In the genomic region with DNA sequence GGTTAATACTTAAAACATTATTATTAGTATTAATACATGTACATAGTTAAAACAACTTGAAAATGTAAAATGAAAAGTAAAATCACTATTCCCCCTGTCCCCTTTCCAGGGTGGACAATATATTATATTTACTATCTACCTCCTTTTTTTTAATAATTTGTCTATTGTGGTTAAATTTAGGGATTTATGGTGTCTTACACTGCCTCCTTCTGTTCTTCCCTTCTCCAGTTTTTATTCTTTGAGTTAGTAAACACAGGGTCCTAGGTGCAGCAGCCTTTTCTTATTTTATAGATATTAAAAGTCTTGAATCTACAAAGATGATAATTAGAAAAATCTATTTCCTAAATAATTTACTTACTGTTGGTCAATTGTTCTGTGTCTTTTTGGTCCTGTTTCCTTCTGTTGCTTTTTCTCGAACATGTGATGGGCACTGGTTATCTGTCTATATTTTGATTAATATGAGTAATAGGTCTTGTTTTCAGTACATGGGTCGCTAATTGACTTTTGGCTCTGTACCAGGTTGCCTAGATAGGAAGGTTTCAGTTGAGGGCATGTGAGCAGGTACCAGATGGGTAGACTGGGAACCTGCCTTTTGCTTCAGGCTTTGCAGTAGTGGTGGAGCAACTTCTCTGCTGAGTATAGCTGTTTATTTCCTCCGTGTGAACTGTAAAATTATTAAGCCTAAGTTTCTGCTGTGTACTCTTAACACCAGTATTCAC, we compare ENCODE assay signal across 8 cellular contexts. TPM values are rescaled to one million over a fixed set of nuclear protein-coding genes. Genes with fewer than 3 reads are reported as not detected.
DNase-seq lines count a peak whose midpoint lies in the region; ATAC-seq, FAIRE-seq and TF ChIP-seq lines count a peak whose summit lies in the region.

No MANE protein-coding gene starts in this region.

- H3K4me1 ChIP-seq in A549 (peaks cover 42% of the 10 kb centered on the region), PC-3 (ENCODE audit: insufficient read depth, low read length) (peaks cover 30% of the 10 kb centered on the region), endothelial cell of umbilical vein (ENCODE audit: control insufficient read depth, extremely low read depth, insufficient read depth, low read length) (peaks cover 11% of the 10 kb centered on the region), osteoblast (ENCODE audit: insufficient read depth, low read length) (peaks cover 21% of the 10 kb centered on the region)

- H3K27me3 ChIP-seq in PC-3 (ENCODE audit: low read length) (no peaks in the 10 kb centered on the region), endothelial cell of umbilical vein (ENCODE audit: control insufficient read depth in 2 of 2, insufficient read depth in 2 of 2, low read length in 2 of 2) (no peaks in the 10 kb centered on the region), osteoblast (ENCODE audit: insufficient read depth, low read length) (no peaks in the 10 kb centered on the region)

- WGBS in A549 (ENCODE audit: missing lambda C conversion rate) = 22% methylated on average over 3 of the region's 3 CpGs

- DNase-seq in A549 (ENCODE audit: low read depth in 1 of 2, low spot score in 1 of 2) (no peak), GM10248 (ENCODE audit: extremely low spot score) (peak; percentile 29), PC-3 (no peak), endothelial cell of umbilical vein (ENCODE audit: low read depth, low spot score) (peak; percentile 38), osteoblast (ENCODE audit: insufficient read length, low spot score, missing footprints) (peak; percentile 72), HuH-7.5 (ENCODE audit: low spot score) (no peak), SHP77 treated with DMSO at 0.1 percent for 48 hours (lab: John Stamatoyannopoulos, UW) (no peak), dedifferentiated amniotic fluid mesenchymal stem cell (ENCODE audit: extremely low spot score) (no peak)

- H3K4me3 ChIP-seq in A549 (peak overlapping the region; percentile 84), PC-3 (ENCODE audit: low read length) (peak overlapping the region; percentile 87), endothelial cell of umbilical vein (replicated peaks in 1 of 3; ENCODE audit: insufficient read depth in 1 of 3, low read depth in 1 of 3, low read length in 3 of 3) (peak overlapping the region; percentile 83 to 94 (median 90)), osteoblast (ENCODE audit: insufficient read depth, low read length) (peak overlapping the region; percentile 98)

- H3K36me3 ChIP-seq in PC-3 (ENCODE audit: low read depth, low read length) (no peaks in the 10 kb centered on the region), endothelial cell of umbilical vein (ENCODE audit: control insufficient read depth in 2 of 2, extremely low read depth in 1 of 2, insufficient read depth in 2 of 2, low read length in 2 of 2) (no peaks in the 10 kb centered on the region), osteoblast (ENCODE audit: insufficient read depth, low read length) (no peaks in the 10 kb centered on the region)

- TF ChIP-seq POLR2A in A549 (IDR thresholded peaks at IDR 0.05; ENCODE audit: low read length) = no peak
- TF ChIP-seq POLR2A in endothelial cell of umbilical vein (IDR thresholded peaks at IDR 0.05; ENCODE audit: low read depth, low read length) = no peak

- H3K9ac ChIP-seq in PC-3 (ENCODE audit: low read length) (peak overlapping the region; percentile 90), endothelial cell of umbilical vein (replicated peaks; ENCODE audit: extremely low read depth, insufficient read depth, low read length) (peak overlapping the region; percentile 78)

- no peak for FAIRE-seq in A549 (lab: Jason Lieb, UNC)
- no peak for FAIRE-seq in endothelial cell of umbilical vein (lab: Jason Lieb, UNC)

- peak overlapping the region; percentile 90 to 95 for H3K27ac ChIP-seq in A549
- H3K27ac ChIP-seq in PC-3 (ENCODE audit: low read length) = no peak overlapping the region
- no peak overlapping the region for H3K27ac ChIP-seq in endothelial cell of umbilical vein (ENCODE audit: insufficient read depth, low read depth, low read length)
- peak overlapping the region; percentile 93 for H3K27ac ChIP-seq in osteoblast (ENCODE audit: low read depth, low read length)

- 0 out of 3 replicates have a peak, but pooled peaks have one; percentile 22 for TF ChIP-seq CTCF in A549 (IDR thresholded peaks at IDR 0.05)
- no peak for TF ChIP-seq CTCF in GM10248 (IDR thresholded peaks at IDR 0.05; ENCODE audit: control extremely low read depth, extremely low read depth, low read depth, missing control alignments)
- peak; percentile 18; the same call in 1 of the 2 replicates for TF ChIP-seq CTCF in PC-3 (conservative IDR thresholded peaks at IDR 0.05; ENCODE audit: low read depth, low read length)
- TF ChIP-seq CTCF in endothelial cell of umbilical vein (IDR thresholded peaks at IDR 0.05; ENCODE audit: extremely low read depth in 1 of 2, insufficient read depth in 1 of 2, low read depth in 1 of 2, low read length in 2 of 2) = no peak
- no peak for TF ChIP-seq CTCF in osteoblast (IDR thresholded peaks at IDR 0.05; ENCODE audit: extremely low read depth, low read depth, low read length)

- CTCF ChIA-PET in A549 (lab: Yijun Ruan, JAX) = no interaction called here
- CTCF ChIA-PET in GM10248 (lab: Yijun Ruan, JAX) = interaction anchor here (0.8 to 2.9 kb wide), 3 partner anchors 33 to 47 kb away, joined by 3 to 15 read pairs (median 7); a partner anchor contains a TSS
- CTCF ChIA-PET in PC-3 (lab: Charles Lee) = interaction anchor here (0.6 kb wide), 1 partner anchor 66 kb away, joined by 3 read pairs; no protein-coding TSS in a partner anchor
- CTCF ChIA-PET in endothelial cell of umbilical vein (lab: Charles Lee) = interaction anchor here (1.1 to 2.3 kb wide), 5 partner anchors 32 to 48 kb away, joined by 3 to 11 read pairs (median 5); a partner anchor contains a TSS

- intact Hi-C loops in PC-3 (cut with micrococcal nuclease) = loop anchor here (1.0 kb wide), 1 partner anchor 47 kb away; no protein-coding TSS in a partner anchor
- intact Hi-C loops in endothelial cell of umbilical vein (cut with micrococcal nuclease) = loop anchor here (1.0 to 10.0 kb wide), 3 partner anchors 48 to 829 kb away; a partner anchor contains a TSS

- no peaks in the 10 kb centered on the region for H4K20me1 ChIP-seq in PC-3 (ENCODE audit: low read length)
- no peaks in the 10 kb centered on the region for H4K20me1 ChIP-seq in endothelial cell of umbilical vein (replicated peaks; ENCODE audit: control insufficient read depth, extremely low read depth, insufficient read depth, low read length)
- peaks cover 4% of the 10 kb centered on the region for H4K20me1 ChIP-seq in osteoblast (ENCODE audit: insufficient read depth, low read length)

- peaks cover 3% of the 10 kb centered on the region for H3F3A ChIP-seq in PC-3 (ENCODE audit: low read length, unreplicated experiment)

- no peak for TF ChIP-seq RAD21 in A549 (conservative IDR thresholded peaks at IDR 0.05 in 1 of 2, IDR thresholded peaks at IDR 0.05 in 1 of 2)

- BruUV-seq in PC-3 (replicated peaks; lab: Mats Ljungman, UMichigan) = no TSS peak
- BruUV-seq in endothelial cell of umbilical vein (replicated peaks; lab: Mats Ljungman, UMichigan) = no TSS peak

- H3K4me2 ChIP-seq in A549 (peak overlapping the region; percentile 95), PC-3 (ENCODE audit: low read length) (peak overlapping the region; percentile 80), endothelial cell of umbilical vein (ENCODE audit: insufficient read depth, low read length) (peak overlapping the region; percentile 93), osteoblast (ENCODE audit: insufficient read depth, low read length) (peak overlapping the region; percentile 97)

- H3K79me2 ChIP-seq in PC-3 (ENCODE audit: low read length) (peaks cover 58% of the 10 kb centered on the region), endothelial cell of umbilical vein (ENCODE audit: control insufficient read depth, insufficient read depth, low read length) (peaks cover 32% of the 10 kb centered on the region), osteoblast (ENCODE audit: insufficient read depth, low read length) (peaks cover 64% of the 10 kb centered on the region)

- no peaks in the 10 kb centered on the region for H3K9me3 ChIP-seq in A549
- H3K9me3 ChIP-seq in PC-3 (ENCODE audit: low read length) = no peaks in the 10 kb centered on the region
- no peaks in the 10 kb centered on the region for H3K9me3 ChIP-seq in endothelial cell of umbilical vein (replicated peaks; ENCODE audit: control insufficient read depth, insufficient read depth, low read length)
- no peaks in the 10 kb centered on the region for H3K9me3 ChIP-seq in osteoblast (ENCODE audit: low read depth, low read length)

- 0 out of 2 replicates have a peak overlapping the region, but pooled peaks have one; percentile 97 for H2AFZ ChIP-seq in PC-3 (ENCODE audit: low read length)
- no peak overlapping the region for H2AFZ ChIP-seq in endothelial cell of umbilical vein (ENCODE audit: low read depth, low read length)
- H2AFZ ChIP-seq in osteoblast (ENCODE audit: low read length) = peak overlapping the region; percentile 95

- H3K9me2 ChIP-seq in PC-3 (replicated peaks; ENCODE audit: low read length) = no peaks in the 10 kb centered on the region

- POLR2A ChIA-PET in A549 (lab: Yijun Ruan, JAX) (interaction anchor here (0.7 to 2.2 kb wide), 5 partner anchors 9 to 48 kb away, joined by 3 to 28 read pairs (median 5); a partner anchor contains a TSS), GM10248 (lab: Yijun Ruan, JAX) (no interaction called here), PC-3 (lab: Charles Lee; ENCODE audit: unreplicated experiment) (no interaction called here), endothelial cell of umbilical vein (lab: Charles Lee) (interaction anchor here (1.1 to 1.5 kb wide), 2 partner anchors 24 to 33 kb away, joined by 3 to 11 read pairs; a partner anchor contains a TSS)

- TF ChIP-seq EP300 in A549 (IDR thresholded peaks at IDR 0.05) = no peak

- dilution Hi-C loops in endothelial cell of umbilical vein (cut with MboI; ENCODE audit: extremely low pct_ligation_motif_present, low sequenced_read_pairs) = no loop called here

- ATAC-seq in A549 (no peak), PC-3 (no peak)

- H3K9me1 ChIP-seq in endothelial cell of umbilical vein (replicated peaks; ENCODE audit: control insufficient read depth, extremely low read depth, insufficient read depth, low read length) = no peaks in the 10 kb centered on the region

RNA-seq across cellular contexts. Expression of a gene that starts 1.1 kb away (rescaled TPM):
- polyA plus RNA-seq in A549 (2011; rRNA removed) = 29.9 and 44.0 TPM in 2 replicates
- polyA plus RNA-seq in A549 (2012; cell fraction: cytosol; rRNA removed) = 13.1 and 15.0 TPM in 2 replicates
- polyA plus RNA-seq in A549 (2012; cell fraction: nucleus; rRNA removed) = 11.9 and 12.4 TPM in 2 replicates
- 35.8 to 37.3 TPM (median 36.7 TPM) in 3 replicates for polyA plus RNA-seq in A549 (2017; fragmentation: RNase III; extraction: RNeasy Plus Mini Kit Qiagen cat#74134 plus additional on column Dnase treatment)
- polyA minus RNA-seq in A549 (2011; rRNA and poly(A)+ RNA removed) = 7.4 and 12.4 TPM in 2 replicates
- total RNA-seq in PC-3 (2014; rRNA removed) = 7.5 and 14.7 TPM in 2 replicates
- 25.0 and 26.0 TPM in 2 replicates for total RNA-seq in endothelial cell of umbilical vein
- polyA plus RNA-seq in endothelial cell of umbilical vein = 11.2 and 15.3 TPM in 2 replicates
- polyA plus RNA-seq in endothelial cell of umbilical vein (2011; cell fraction: cytosol; rRNA removed) = 25.2 and 27.0 TPM in 2 replicates
- 20.3 and 28.8 TPM in 2 replicates for polyA plus RNA-seq in endothelial cell of umbilical vein (2011; cell fraction: nucleus; rRNA removed)
- polyA plus RNA-seq in endothelial cell of umbilical vein (2012) = 29.1 and 29.8 TPM in 2 replicates
- polyA minus RNA-seq in endothelial cell of umbilical vein = 27.8 and 33.3 TPM in 2 replicates
- polyA minus RNA-seq in endothelial cell of umbilical vein (2011; cell fraction: cytosol; rRNA and poly(A)+ RNA removed) = 5.6 TPM
- polyA minus RNA-seq in endothelial cell of umbilical vein (2011; cell fraction: nucleus; rRNA and poly(A)+ RNA removed) = 15.6 and 22.4 TPM in 2 replicates
- 10.1 and 15.6 TPM in 2 replicates for total RNA-seq in osteoblast

RNA-seq across cellular contexts. Expression of a gene that starts 32.5 kb away (rescaled TPM):
- polyA plus RNA-seq in A549 (2011; rRNA removed) = 85.2 and 113 TPM in 2 replicates
- polyA plus RNA-seq in A549 (2012; cell fraction: cytosol; rRNA removed) = 11.7 and 13.4 TPM in 2 replicates
- polyA plus RNA-seq in A549 (2012; cell fraction: nucleus; rRNA removed) = 4.6 and 6.1 TPM in 2 replicates
- polyA plus RNA-seq in A549 (2017; fragmentation: RNase III; extraction: RNeasy Plus Mini Kit Qiagen cat#74134 plus additional on column Dnase treatment) = 42.3 to 53.4 TPM (median 51.5 TPM) in 3 replicates
- 17.9 and 20.2 TPM in 2 replicates for polyA minus RNA-seq in A549 (2011; rRNA and poly(A)+ RNA removed)
- total RNA-seq in PC-3 (2014; rRNA removed) = 4.7 and 4.9 TPM in 2 replicates
- 16.0 and 21.1 TPM in 2 replicates for total RNA-seq in endothelial cell of umbilical vein
- 7.5 and 10.7 TPM in 2 replicates for polyA plus RNA-seq in endothelial cell of umbilical vein
- 11.3 and 11.9 TPM in 2 replicates for polyA plus RNA-seq in endothelial cell of umbilical vein (2011; cell fraction: cytosol; rRNA removed)
- polyA plus RNA-seq in endothelial cell of umbilical vein (2011; cell fraction: nucleus; rRNA removed) = 6.6 and 8.8 TPM in 2 replicates
- 12.7 and 13.0 TPM in 2 replicates for polyA plus RNA-seq in endothelial cell of umbilical vein (2012)
- 6.9 and 7.8 TPM in 2 replicates for polyA minus RNA-seq in endothelial cell of umbilical vein
- polyA minus RNA-seq in endothelial cell of umbilical vein (2011; cell fraction: cytosol; rRNA and poly(A)+ RNA removed) = 12.7 TPM
- polyA minus RNA-seq in endothelial cell of umbilical vein (2011; cell fraction: nucleus; rRNA and poly(A)+ RNA removed) = 5.7 and 6.3 TPM in 2 replicates
- total RNA-seq in osteoblast = 46.9 and 49.6 TPM in 2 replicates

Comparison
In these comparisons a context has a peak if more than half of its experiments do, and no peak if none do; other contexts are left out.
1. DNase-seq: peak in GM10248 (single experiment), endothelial cell of umbilical vein (single experiment) and osteoblast (single experiment); none in A549 (0 of 2), PC-3 (single experiment), HuH-7.5 (single experiment), SHP77 treated with DMSO at 0.1 percent for 48 hours (single experiment) and dedifferentiated amniotic fluid mesenchymal stem cell (single experiment).
2. H3K27ac ChIP-seq: peak in A549 (2 of 2) and osteoblast (single experiment); none in PC-3 (single experiment) and endothelial cell of umbilical vein (single experiment).
3. CTCF ChIP-seq: peak in A549 (single experiment) and PC-3 (single experiment); none in GM10248 (single experiment), endothelial cell of umbilical vein (0 of 2) and osteoblast (single experiment).
4. POLR2A ChIA-PET loops: an anchor here in A549 (0.7 to 2.2 kb wide) and endothelial cell of umbilical vein (1.1 to 1.5 kb wide); none called in GM10248 and PC-3.
5. Peak in every context shown above with its lines, with median percentiles within 50 percentile points of each other: H3K4me2 ChIP-seq and H3K4me3 ChIP-seq.